Comparison of ENCODE assay signal across 8 cellular contexts in genomic region chr7:98802088-98802780, GRCh38.
DNase-seq lines count a peak whose midpoint lies in the region; ATAC-seq lines count a peak whose summit lies in the region.

No MANE protein-coding gene starts in this region.

- CTCF ChIA-PET in activated CD4-positive, alpha-beta memory T cell treated with anti-CD3 and anti-CD28 coated beads, Interleukin-2, amount 10 ng/mL, durations not matched to agents 7 days and 5 days (lab: Charles Lee), result interaction anchor here (0.5 kb wide), 1 partner anchor 15 kb away, joined by 4 read pairs; no protein-coding TSS in a partner anchor

- no peaks in the 10 kb centered on the region for H3K27me3 Mint-ChIP-seq in activated CD4-positive, alpha-beta memory T cell treated with anti-CD3 and anti-CD28 coated beads, Interleukin-2, amount 10 ng/mL, durations not matched to agents 7 days and 5 days

- POLR2A ChIA-PET in activated CD4-positive, alpha-beta memory T cell treated with anti-CD3 and anti-CD28 coated beads, Interleukin-2, amount 10 ng/mL, durations not matched to agents 7 days and 5 days (lab: Charles Lee), result no interaction called here

- H3K9me3 Mint-ChIP-seq in activated CD4-positive, alpha-beta memory T cell treated with anti-CD3 and anti-CD28 coated beads, Interleukin-2, amount 10 ng/mL, durations not matched to agents 7 days and 5 days, result peaks cover 13% of the 10 kb centered on the region

- no peaks in the 10 kb centered on the region for H3K4me1 Mint-ChIP-seq in activated CD4-positive, alpha-beta memory T cell treated with anti-CD3 and anti-CD28 coated beads, Interleukin-2, amount 10 ng/mL, durations not matched to agents 7 days and 5 days

- no peak overlapping the region for H3K4me3 Mint-ChIP-seq in activated CD4-positive, alpha-beta memory T cell treated with anti-CD3 and anti-CD28 coated beads, Interleukin-2, amount 10 ng/mL, durations not matched to agents 7 days and 5 days

- no peak overlapping the region for H3K27ac Mint-ChIP-seq in activated CD4-positive, alpha-beta memory T cell treated with anti-CD3 and anti-CD28 coated beads, Interleukin-2, amount 10 ng/mL, durations not matched to agents 7 days and 5 days

- ATAC-seq in GM18909 (IDR thresholded peaks at IDR 0.05; ENCODE audit: poor library complexity, unreplicated experiment), result peak; percentile 93
- ATAC-seq in HG02970 (IDR thresholded peaks at IDR 0.05; ENCODE audit: low FRiP score, unreplicated experiment), result peak; percentile 71

- no peaks in the 10 kb centered on the region for H3K36me3 Mint-ChIP-seq in activated CD4-positive, alpha-beta memory T cell treated with anti-CD3 and anti-CD28 coated beads, Interleukin-2, amount 10 ng/mL, durations not matched to agents 7 days and 5 days (ENCODE audit: low read depth)

- DNase-seq in COR-L47 (lab: John Stamatoyannopoulos, UW), result peak; percentile 97
- peak; percentile 92 for DNase-seq in NCI-H2029 (lab: John Stamatoyannopoulos, UW)
- peak; percentile 21 for DNase-seq in activated CD4-positive, alpha-beta memory T cell treated with anti-CD3 and anti-CD28 coated beads, Interleukin-2, amount 10 ng/mL, durations not matched to agents 7 days and 5 days
- DNase-seq in kidney glomerular epithelial cell (lab: John Stamatoyannopoulos, UW), result peak; percentile 45
- no peak for DNase-seq in midbrain (lab: John Stamatoyannopoulos, UW)
- DNase-seq in inferior parietal cortex (ENCODE audit: extremely low spot score), result no peak

Comparison
In these comparisons a context has a peak if more than half of its experiments do, and no peak if none do; other contexts are left out.
1. DNase-seq: peak in COR-L47 (single experiment), NCI-H2029 (single experiment), activated CD4-positive, alpha-beta memory T cell treated with anti-CD3 and anti-CD28 coated beads, Interleukin-2, amount 10 ng/mL, durations not matched to agents 7 days and 5 days (single experiment) and kidney glomerular epithelial cell (single experiment); none in midbrain (single experiment) and inferior parietal cortex (single experiment).